ENCODE assay signal across 8 cellular contexts in genomic region chr4:186037692-186038658, GRCh38. TPM values are rescaled to one million over a fixed set of nuclear protein-coding genes. Genes with fewer than 3 reads are reported as not detected.
A peak's percentile ranks its signal among the peaks of the same experiment; 100 is the strongest.
DNase-seq lines count a peak whose midpoint lies in the region; ATAC-seq, FAIRE-seq and TF ChIP-seq lines count a peak whose summit lies in the region.

No MANE protein-coding gene starts in this region.

- TF ChIP-seq CTCF in HFF-Myc (IDR thresholded peaks at IDR 0.05; ENCODE audit: low read depth, low read length, missing control alignments), result peak; percentile 59
- peak; percentile 62 for TF ChIP-seq CTCF in WI38 (IDR thresholded peaks at IDR 0.05; ENCODE audit: low read depth, low read length)
- TF ChIP-seq CTCF in omental fat pad (IDR thresholded peaks at IDR 0.05), result peak in 1 of 3 donors; percentile 32

- in situ Hi-C loops in G401 (cut with HindIII; ENCODE audit: low sequenced_read_pairs), result no loop called here

- peak; percentile 47 for DNase-seq in 8988T
- DNase-seq in G401 (ENCODE audit: low spot score), result peak; percentile 97
- DNase-seq in HFF-Myc (ENCODE audit: extremely low read depth, low read depth), result peak; percentile 39
- peak; percentile 54 for DNase-seq in NCI-H1417 treated with DMSO at 0.1 percent for 48 hours (lab: John Stamatoyannopoulos, UW)
- DNase-seq in frontal cortex (ENCODE audit: low spot score in 2 of 2), result peak; percentile 41 to 78
- DNase-seq in omental fat pad (ENCODE audit: low spot score), result no peak

- H3K4me3 ChIP-seq in HFF-Myc (replicated peaks; ENCODE audit: low read depth, low read length) (no peak overlapping the region), WI38 (ENCODE audit: low read depth, low read length) (no peak overlapping the region)

- no peak for FAIRE-seq in frontal cortex (lab: Jason Lieb, UNC)

- ATAC-seq in omental fat pad (ENCODE audit: low FRiP score) (peak; percentile 89), HG03457 (IDR thresholded peaks at IDR 0.05; ENCODE audit: unreplicated experiment) (no peak)

RNA-seq across cellular contexts. Expression of gene TLR3, which starts 31.0 kb away (rescaled TPM):
- total RNA-seq in G401 (2014; rRNA removed; shearing (Covaris generic)), result 0.31 and 3.9 TPM in 2 replicates
- total RNA-seq in frontal cortex (0.41 TPM), omental fat pad (10 to 100 TPM in 2 of 4 donors, 1 to 10 TPM in 2; 4.2 to 22.7 (median 9.5) TPM)
